In the genomic region with DNA sequence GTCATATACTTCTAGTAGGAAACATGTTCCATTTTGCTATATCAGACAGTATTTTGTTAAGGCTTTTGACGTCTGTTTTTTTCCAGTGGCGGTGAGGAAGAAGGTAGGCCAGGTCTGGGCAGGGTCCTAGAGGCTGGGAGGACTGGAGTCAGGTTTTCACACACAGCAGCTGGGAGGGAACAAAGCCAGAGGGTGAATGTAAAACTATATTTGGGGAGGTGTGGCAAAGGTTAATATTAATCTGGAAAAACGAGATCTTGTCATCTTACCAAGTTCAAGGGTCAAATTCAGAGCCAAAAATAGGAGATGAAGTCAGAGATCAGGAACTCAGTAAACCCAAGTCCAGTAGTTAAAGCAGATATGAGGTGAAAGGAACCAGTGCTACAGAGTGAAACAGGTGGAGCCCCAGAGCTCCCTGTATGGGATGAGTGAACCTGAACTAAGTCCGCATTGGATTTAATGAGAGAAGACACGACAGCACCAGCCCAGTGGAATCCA, we compare ENCODE assay signal across 15 cellular contexts. TPM values are rescaled to one million over a fixed set of nuclear protein-coding genes. Genes with fewer than 3 reads are reported as not detected.
DNase-seq lines count a peak whose midpoint lies in the region; ATAC-seq and TF ChIP-seq lines count a peak whose summit lies in the region.
"Had no signal": no experiment of that assay in that cellular context is flagged by ENCODE, and none has a peak within 500 bp of the region (broad histone marks: within the 10 kb centered on the region; RNA-seq: fewer than 3 reads in every experiment).

No MANE protein-coding gene starts in this region.

- CTCF ChIA-PET in HCT116 (lab: Charles Lee), result no interaction called here

- no TSS peak for BruUV-seq in HCT116 (replicated peaks; lab: Mats Ljungman, UMichigan)

- H3K36me3 ChIP-seq in HCT116 (ENCODE audit: control insufficient read depth in 1 of 2, insufficient read depth in 2 of 2, low read length in 2 of 2) (no peaks in the 10 kb centered on the region), skeletal muscle tissue (ENCODE audit: control insufficient read depth in 3 of 3, insufficient read depth in 3 of 3, low read length in 3 of 3) (no peaks in the 10 kb centered on the region), brain microvascular endothelial cell (replicated peaks) (no peaks in the 10 kb centered on the region)
- H3K36me3 ChIP-seq: adrenal gland had no signal

- ATAC-seq in HCT116 (0 out of 2 replicates have a peak, but pooled peaks have one; percentile 31), left colon (peak; percentile 87)
- ATAC-seq: naive thymus-derived CD8-positive, alpha-beta T cell; stimulated activated naive CD8-positive, alpha-beta T cell treated with anti-CD3 and anti-CD28 coated beads, Interleukin-15, amount 100 ng/mL, for 72 hours had no signal

- H3K79me2 ChIP-seq in HCT116 (ENCODE audit: insufficient read depth, low read length), result no peaks in the 10 kb centered on the region

- H3K4me2 ChIP-seq in HCT116 (ENCODE audit: low read length), result peak overlapping the region; percentile 48

- no peaks in the 10 kb centered on the region for H4K20me1 ChIP-seq in HCT116 (ENCODE audit: insufficient read depth)

- H3K9ac ChIP-seq in HCT116 (ENCODE audit: low read length) (no peak overlapping the region), skeletal muscle tissue (ENCODE audit: low read depth in 1 of 3, low read length in 3 of 3) (no peak overlapping the region)

- no peak overlapping the region for H3K4me3 ChIP-seq in HCT116 (replicated peaks in 1 of 2; ENCODE audit: low read depth in 1 of 2, low read length in 2 of 2)
- H3K4me3 ChIP-seq in skeletal muscle tissue (ENCODE audit: low read length in 3 of 3), result no peak overlapping the region
- H3K4me3 ChIP-seq in brain microvascular endothelial cell (ENCODE audit: low read depth, low read length), result no peak overlapping the region
- H3K4me3 ChIP-seq: adrenal gland, dorsolateral prefrontal cortex had no signal

- peaks cover 19 to 30% of the 10 kb centered on the region in 2 experiments for H3K4me1 ChIP-seq in HCT116 (ENCODE audit: control insufficient read depth in 1 of 2, insufficient read depth in 2 of 2, low read length in 2 of 2)
- H3K4me1 ChIP-seq in skeletal muscle tissue (ENCODE audit: control insufficient read depth in 3 of 3, insufficient read depth in 3 of 3, low read length in 3 of 3), result peaks cover 7 to 12% (median 8%) of the 10 kb centered on the region in 3 donors
- H3K4me1 ChIP-seq: adrenal gland had no signal

- no peak overlapping the region for H2AFZ ChIP-seq in HCT116 (ENCODE audit: low read depth, low read length, poor library complexity, severe bottlenecking)

- H3K27ac ChIP-seq in HCT116 (ENCODE audit: low read depth, low read length) (no peak overlapping the region), skeletal muscle tissue (ENCODE audit: low read depth, low read length) (peak overlapping the region; percentile 72), brain microvascular endothelial cell (no peak overlapping the region)
- H3K27ac ChIP-seq: adrenal gland had no signal

- POLR2A ChIA-PET in HCT116 (lab: Charles Lee), result no interaction called here

- TF ChIP-seq CTCF in HCT116 (IDR thresholded peaks at IDR 0.05 in 2 of 3, conservative IDR thresholded peaks at IDR 0.05 in 1 of 3; ENCODE audit: borderline replicate concordance in 1 of 3, insufficient read depth in 1 of 3, low read depth in 2 of 3, low read length in 2 of 3) (no peak), brain microvascular endothelial cell (IDR thresholded peaks at IDR 0.05; ENCODE audit: low read depth, low read length, missing control alignments) (no peak)

- in situ Hi-C loops in brain microvascular endothelial cell (cut with HindIII; ENCODE audit: low pct_ligation_motif_present, low sequenced_read_pairs), result no loop called here

- intact Hi-C loops in HCT116 (cut with micrococcal nuclease), result no loop called here
- intact Hi-C loops in left colon (cut with DNase I, micrococcal nuclease), result no loop called here

- TF ChIP-seq POLR2A in HCT116 (IDR thresholded peaks at IDR 0.05; ENCODE audit: borderline replicate concordance, extremely low read depth, insufficient read depth, insufficient read length), result no peak

- H3K9me3 ChIP-seq in HCT116 (ENCODE audit: control insufficient read depth in 1 of 2, insufficient read depth in 1 of 2, low read depth in 1 of 2, low read length in 2 of 2), result no peaks in the 10 kb centered on the region
- H3K9me3 ChIP-seq in skeletal muscle tissue (ENCODE audit: control insufficient read depth in 3 of 3, low read length in 3 of 3), result no peaks in the 10 kb centered on the region
- H3K9me3 ChIP-seq: adrenal gland had no signal

- RAD21 ChIA-PET in HCT116 (lab: Charles Lee; ENCODE audit: low non-redundant PET in 1 of 2, low total read pairs in 2 of 2, uncharacterized antibody in 2 of 2, unreplicated experiment in 2 of 2), result no interaction called here

- no peaks in the 10 kb centered on the region for H3K9me2 ChIP-seq in HCT116 (ENCODE audit: insufficient read depth)

- no peak for TF ChIP-seq RAD21 in HCT116 (IDR thresholded peaks at IDR 0.05; ENCODE audit: low read depth)

- DNase-seq in HCT116 (ENCODE audit: low read depth, low spot score) (no peak), SW480 (ENCODE audit: low spot score) (peak; percentile 76), left colon (peak; percentile 33 to 52), NCI-H2107 treated with DMSO at 0.1 percent for 48 hours (lab: John Stamatoyannopoulos, UW; ENCODE audit: unreplicated experiment) (no peak), brain microvascular endothelial cell (no peak)
- DNase-seq in activated CD4-positive, alpha-beta T cell treated with anti-CD3 and anti-CD28 coated beads for 1 hour, result no peak
- DNase-seq: activated CD4-positive, CD25-positive, alpha-beta regulatory T cell treated with anti-CD3 and anti-CD28 coated beads, Interleukin-2, amount 50 U/mL, for 72 hours; adrenal gland; CD8-positive, alpha-beta memory T cell; dorsolateral prefrontal cortex; naive thymus-derived CD8-positive, alpha-beta T cell; NCI-H1092 treated with DMSO at 0.1 percent for 48 hours; NCI-H226; stimulated activated naive CD8-positive, alpha-beta T cell treated with anti-CD3 and anti-CD28 coated beads, Interleukin-15, amount 100 ng/mL, for 72 hours had no signal

- H3K27me3 ChIP-seq in HCT116 (ENCODE audit: insufficient read depth, low read length) (no peaks in the 10 kb centered on the region), skeletal muscle tissue (ENCODE audit: control insufficient read depth in 3 of 3, insufficient read depth in 3 of 3, low read length in 3 of 3) (no peaks in the 10 kb centered on the region), brain microvascular endothelial cell (replicated peaks) (no peaks in the 10 kb centered on the region)
- H3K27me3 ChIP-seq: adrenal gland, dorsolateral prefrontal cortex had no signal

TF ChIP-seq in HCT116, 20 proteins besides CTCF, POLR2A, EP300 and RAD21:
- TF ChIP-seq POLR2AphosphoS5 (IDR thresholded peaks at IDR 0.05; ENCODE audit: low read depth, low read length) (no peak), SIN3A (IDR thresholded peaks at IDR 0.05; ENCODE audit: low read depth) (no peak), ELF1 (IDR thresholded peaks at IDR 0.05; ENCODE audit: borderline replicate concordance, low read depth) (no peak), FOSL1 (IDR thresholded peaks at IDR 0.05; ENCODE audit: low read depth) (no peak), EZH2phosphoT487 (IDR thresholded peaks at IDR 0.05; ENCODE audit: borderline replicate concordance) (no peak), EZH2 (IDR thresholded peaks at IDR 0.05) (no peak)
- TF ChIP-seq, protein P1, sequence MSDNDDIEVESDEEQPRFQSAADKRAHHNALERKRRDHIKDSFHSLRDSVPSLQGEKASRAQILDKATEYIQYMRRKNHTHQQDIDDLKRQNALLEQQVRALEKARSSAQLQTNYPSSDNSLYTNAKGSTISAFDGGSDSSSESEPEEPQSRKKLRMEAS (IDR thresholded peaks at IDR 0.05), result no peak

RNA-seq across cellular contexts. Expression of gene OTUD7B, which starts 10.7 kb away (rescaled TPM):
- total RNA-seq in HCT116 (2021; ENCODE audit: unreplicated experiment) (23.7 TPM), left colon (10 to 100 TPM; 35.3 to 53.6 TPM), skeletal muscle tissue (15.7 TPM)
- polyA plus RNA-seq in HCT116 (2012), result 8.2 and 9.1 TPM in 2 replicates

RNA-seq across cellular contexts. Expression of gene VPS45, which starts 46.3 kb away (rescaled TPM):
- total RNA-seq in HCT116 (2021; ENCODE audit: unreplicated experiment) (28.1 TPM), left colon (10 to 100 TPM; 27.3 to 32.0 TPM), skeletal muscle tissue (41.2 TPM)
- polyA plus RNA-seq in HCT116 (2012), result 11.5 and 16.9 TPM in 2 replicates

Comparison
In these comparisons a context has a peak if more than half of its experiments do, and no peak if none do; other contexts are left out.
1. DNase-seq: peak in SW480 (single experiment) and left colon (2 of 2); none in HCT116 (single experiment), activated CD4-positive, alpha-beta T cell treated with anti-CD3 and anti-CD28 coated beads for 1 hour (single experiment), NCI-H2107 treated with DMSO at 0.1 percent for 48 hours (single experiment) and brain microvascular endothelial cell (single experiment).